Comparison of ENCODE assay signal across 15 cellular contexts in genomic region chr1:178119623-178120022, GRCh38. TPM values are rescaled to one million over a fixed set of nuclear protein-coding genes. Genes with fewer than 3 reads are reported as not detected.
DNase-seq lines count a peak whose midpoint lies in the region; ATAC-seq and TF ChIP-seq lines count a peak whose summit lies in the region.
"Had no signal": no experiment of that assay in that cellular context is flagged by ENCODE, and none has a peak within 500 bp of the region (broad histone marks: within the 10 kb centered on the region; RNA-seq: fewer than 3 reads in every experiment).

No MANE protein-coding gene starts in this region.

- TF ChIP-seq CTCF in A673 (conservative IDR thresholded peaks at IDR 0.05; ENCODE audit: low read depth, low read length): no peak
- TF ChIP-seq CTCF in foreskin keratinocyte (conservative IDR thresholded peaks at IDR 0.05): no peak

- H3K4me3 ChIP-seq in A673 (ENCODE audit: low read depth, low read length, poor library complexity, severe bottlenecking): no peak overlapping the region
- H3K4me3 ChIP-seq: transverse colon had no signal

- peak; percentile 83 for ATAC-seq in foreskin keratinocyte
- ATAC-seq: stimulated activated naive CD8-positive, alpha-beta T cell treated with anti-CD3 and anti-CD28 coated beads, Interleukin-15, Interleukin-2, amounts not matched to agents 100 U/mL and 50 U/mL, for 24 hours had no signal

- CTCF ChIA-PET in A673 (lab: Charles Lee): no interaction called here

- BruUV-seq in A673 (replicated peaks; lab: Mats Ljungman, UMichigan): no TSS peak

- H3K36me3 ChIP-seq in A673 (ENCODE audit: insufficient read depth, low read length, poor library complexity, severe bottlenecking): no peaks in the 10 kb centered on the region
- H3K36me3 ChIP-seq: transverse colon had no signal

- no peaks in the 10 kb centered on the region for H3K27me3 ChIP-seq in A673 (replicated peaks; ENCODE audit: insufficient read depth, low read depth, low read length, poor library complexity)
- no peaks in the 10 kb centered on the region for H3K27me3 ChIP-seq in foreskin keratinocyte
- H3K27me3 ChIP-seq: transverse colon had no signal

- POLR2A ChIA-PET in A673 (lab: Charles Lee; ENCODE audit: low non-redundant PET): no interaction called here

- no peak overlapping the region for H3K27ac ChIP-seq in A673 (ENCODE audit: low read depth, low read length, poor library complexity, severe bottlenecking)
- no peak overlapping the region for H3K27ac ChIP-seq in foreskin keratinocyte
- H3K27ac ChIP-seq: transverse colon had no signal

- DNase-seq in A673 (ENCODE audit: low spot score) (peak; percentile 66), KG1 (lab: John Stamatoyannopoulos, UW) (peak; percentile 26), SIG-M5 (lab: John Stamatoyannopoulos, UW) (peak; percentile 95), foreskin keratinocyte (peak in 1 of 2 donors; percentile 65), hippocampal formation (lab: John Stamatoyannopoulos, UW) (no peak), NCI-H526 treated with DMSO at 0.1 percent for 48 hours (lab: John Stamatoyannopoulos, UW) (no peak), dedifferentiated amniotic fluid mesenchymal stem cell (ENCODE audit: extremely low spot score) (no peak), NCI-H2081 (lab: John Stamatoyannopoulos, UW) (no peak)
- DNase-seq: activated CD4-positive, alpha-beta T cell treated with anti-CD3 and anti-CD28 coated beads, Interleukin-2, amount 10 ng/mL, durations not matched to agents 7 days and 5 days; CD4-positive, CD25-positive, alpha-beta regulatory T cell; cerebellar nuclear complex; foreskin melanocyte; NCI-H1417 treated with DMSO at 0.1 percent for 48 hours; stimulated activated naive CD8-positive, alpha-beta T cell treated with anti-CD3 and anti-CD28 coated beads, Interleukin-15, Interleukin-2, amounts not matched to agents 100 U/mL and 50 U/mL, for 24 hours; transverse colon had no signal

- H3K4me1 ChIP-seq in A673 (ENCODE audit: insufficient read depth, low read length, poor library complexity, severe bottlenecking) (peaks cover 19% of the 10 kb centered on the region), foreskin keratinocyte (peaks cover 26% of the 10 kb centered on the region)

- no peaks in the 10 kb centered on the region for H3K9me3 ChIP-seq in A673 (ENCODE audit: low read depth, low read length, poor library complexity, severe bottlenecking)
- H3K9me3 ChIP-seq: transverse colon had no signal

- intact Hi-C loops in A673 (cut with micrococcal nuclease; ENCODE audit: unreplicated experiment): no loop called here

RNA-seq across cellular contexts. Expression of gene RASAL2, which starts 25.7 kb away (rescaled TPM):
- total RNA-seq in A673 (2021): 8.2 and 8.3 TPM in 2 replicates
- total RNA-seq in foreskin keratinocyte: 32.8 and 40.4 TPM in 2 replicates
- polyA plus RNA-seq in foreskin keratinocyte: 4.5 and 4.9 TPM in 2 replicates
- total RNA-seq: activated CD4-positive, alpha-beta T cell treated with anti-CD3 and anti-CD28 coated beads, Interleukin-2, amount 10 ng/mL, durations not matched to agents 7 days and 5 days; CD4-positive, CD25-positive, alpha-beta regulatory T cell had no signal
- polyA plus RNA-seq: CD4-positive, CD25-positive, alpha-beta regulatory T cell had no signal

Comparison
In these comparisons a context has a peak if more than half of its experiments do, and no peak if none do; other contexts are left out.
1. DNase-seq: peak in A673 (single experiment), KG1 (single experiment) and SIG-M5 (single experiment); none in hippocampal formation (0 of 2), NCI-H526 treated with DMSO at 0.1 percent for 48 hours (single experiment), dedifferentiated amniotic fluid mesenchymal stem cell (single experiment) and NCI-H2081 (0 of 2).